Comparison of ENCODE assay signal across 9 cellular contexts in the genomic region with DNA sequence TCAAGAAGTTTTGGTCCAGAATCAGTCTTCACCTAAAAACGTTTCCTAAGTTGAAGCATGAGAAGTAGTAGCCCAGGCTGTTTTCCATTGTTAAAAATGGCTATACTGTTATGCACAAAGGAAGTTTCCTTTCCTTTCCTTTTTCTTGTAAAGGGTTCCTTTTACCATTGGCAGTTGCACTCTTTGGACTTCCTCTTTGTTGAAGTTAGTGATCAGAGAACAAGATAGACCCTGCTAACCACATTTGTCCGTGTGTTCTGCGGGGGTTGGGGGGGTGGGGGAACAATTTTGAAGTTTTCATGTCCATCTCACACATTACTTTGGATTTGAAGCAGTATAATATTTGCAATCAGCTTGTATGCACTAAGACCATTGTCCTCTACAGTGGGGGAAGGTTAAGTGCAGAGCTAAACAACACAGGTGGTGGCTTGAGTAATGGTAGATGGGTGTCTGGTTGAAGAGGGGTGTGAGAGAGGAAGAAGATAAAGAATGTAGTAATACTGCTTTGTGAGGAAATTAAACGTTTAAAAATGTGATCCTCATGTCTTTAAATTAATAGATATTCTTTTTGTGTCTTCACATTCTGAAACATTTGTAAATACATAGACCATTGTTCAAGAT. TPM values are rescaled to one million over a fixed set of nuclear protein-coding genes. Genes with fewer than 3 reads are reported as not detected.
A peak's percentile ranks its signal among the peaks of the same experiment; 100 is the strongest.
DNase-seq lines count a peak whose midpoint lies in the region; ATAC-seq, FAIRE-seq and TF ChIP-seq lines count a peak whose summit lies in the region.
"Had no signal": no experiment of that assay in that cellular context is flagged by ENCODE, and none has a peak within 500 bp of the region (broad histone marks: within the 10 kb centered on the region; RNA-seq: fewer than 3 reads in every experiment).

No MANE protein-coding gene starts in this region.

- peaks cover 6 to 9% (median 6%) of the 10 kb centered on the region in 3 donors for H3K36me3 ChIP-seq in skeletal muscle tissue (ENCODE audit: control insufficient read depth in 3 of 3, insufficient read depth in 3 of 3, low read length in 3 of 3)

- DNase-seq in HFF-Myc (ENCODE audit: extremely low read depth, low read depth) (no peak), SKM-1 treated with dmso at 0.1 percent for 144 hours (lab: John Stamatoyannopoulos, UW; ENCODE audit: unreplicated experiment) (peak; percentile 85), foreskin fibroblast (no peak), GM13976 (ENCODE audit: low spot score) (no peak), foreskin melanocyte (no peak), urothelium cell line (ENCODE audit: low spot score) (no peak)
- DNase-seq: NCI-H82 had no signal

- TF ChIP-seq CTCF in HFF-Myc (IDR thresholded peaks at IDR 0.05; ENCODE audit: low read depth, low read length, missing control alignments) (no peak), foreskin fibroblast (IDR thresholded peaks at IDR 0.05; ENCODE audit: low read depth, low read length) (no peak), GM13976 (IDR thresholded peaks at IDR 0.05; ENCODE audit: borderline replicate concordance, control extremely low read depth, extremely low read depth, insufficient read depth, missing control alignments) (no peak)

- H3K27ac ChIP-seq in skeletal muscle tissue (ENCODE audit: low read depth, low read length): no peak overlapping the region

- peaks cover 0 to 7% (median 4%) of the 10 kb centered on the region in 3 donors for H3K4me1 ChIP-seq in skeletal muscle tissue (ENCODE audit: control insufficient read depth in 3 of 3, insufficient read depth in 3 of 3, low read length in 3 of 3)

- H3K9ac ChIP-seq in skeletal muscle tissue (ENCODE audit: low read depth in 1 of 3, low read length in 3 of 3): peak overlapping the region in 1 of 3 donors; percentile 40

- H3K9me3 ChIP-seq in skeletal muscle tissue (ENCODE audit: control insufficient read depth in 3 of 3, low read length in 3 of 3): peaks cover 0 to 3% (median 0%) of the 10 kb centered on the region in 3 donors

- H3K27me3 ChIP-seq in skeletal muscle tissue (ENCODE audit: control insufficient read depth in 3 of 3, insufficient read depth in 3 of 3, low read length in 3 of 3): peaks cover 0 to 4% (median 0%) of the 10 kb centered on the region in 3 donors

- in situ Hi-C loops in GM13976 (cut with MboI; ENCODE audit: low sequenced_read_pairs, unreplicated experiment): no loop called here

- FAIRE-seq in urothelium cell line (lab: Jason Lieb, UNC): no peak

- no peak for ATAC-seq in GM21367 (IDR thresholded peaks at IDR 0.05; ENCODE audit: unreplicated experiment)

- H3K4me3 ChIP-seq in HFF-Myc (replicated peaks; ENCODE audit: low read depth, low read length) (peak overlapping the region; percentile 64), foreskin fibroblast (ENCODE audit: low read depth in 1 of 2, low read length in 2 of 2) (peak overlapping the region; percentile 59 to 64), skeletal muscle tissue (ENCODE audit: low read length in 3 of 3) (peak overlapping the region in 2 of 3 donors; percentile 63 to 65)

RNA-seq across cellular contexts. Expression of gene LPCAT2, which starts 1.4 kb away (rescaled TPM):
- total RNA-seq in skeletal muscle tissue: 24.5 TPM

RNA-seq across cellular contexts. Expression of gene MMP2, which starts 31.3 kb away (rescaled TPM):
- total RNA-seq in skeletal muscle tissue: 194 TPM

RNA-seq across cellular contexts. Expression of gene CAPNS2, which starts 56.2 kb away (rescaled TPM):
- total RNA-seq in skeletal muscle tissue: not detected
